1 cellular context compared by ENCODE assay signal in the genomic region with DNA sequence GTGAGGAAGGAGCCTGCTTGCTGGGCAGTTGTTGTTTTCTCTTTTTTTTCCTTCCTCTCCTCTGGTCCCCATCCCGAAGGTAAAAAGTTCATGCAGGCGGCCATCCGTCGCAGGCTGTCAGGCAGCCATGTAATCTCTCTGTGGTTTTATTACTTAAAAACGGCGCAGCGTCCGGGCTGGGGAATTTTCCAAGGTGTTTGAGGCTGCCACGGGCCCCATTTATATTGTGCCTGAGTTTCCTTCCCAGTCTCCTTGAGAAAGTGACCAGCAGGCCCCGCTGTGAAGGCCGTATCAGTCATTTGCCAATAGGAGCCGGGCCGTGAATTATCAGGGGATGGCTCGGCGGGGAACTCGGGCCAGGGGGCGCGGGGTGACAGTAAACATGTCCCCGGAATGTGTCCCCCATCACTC.
TF ChIP-seq lines count a peak whose summit lies in the region.

No MANE protein-coding gene starts in this region.

TF ChIP-seq in IMR-90, 13 proteins besides CTCF, POLR2A, EP300 and RAD21 (continued from another document):
- TF ChIP-seq, protein P1, sequence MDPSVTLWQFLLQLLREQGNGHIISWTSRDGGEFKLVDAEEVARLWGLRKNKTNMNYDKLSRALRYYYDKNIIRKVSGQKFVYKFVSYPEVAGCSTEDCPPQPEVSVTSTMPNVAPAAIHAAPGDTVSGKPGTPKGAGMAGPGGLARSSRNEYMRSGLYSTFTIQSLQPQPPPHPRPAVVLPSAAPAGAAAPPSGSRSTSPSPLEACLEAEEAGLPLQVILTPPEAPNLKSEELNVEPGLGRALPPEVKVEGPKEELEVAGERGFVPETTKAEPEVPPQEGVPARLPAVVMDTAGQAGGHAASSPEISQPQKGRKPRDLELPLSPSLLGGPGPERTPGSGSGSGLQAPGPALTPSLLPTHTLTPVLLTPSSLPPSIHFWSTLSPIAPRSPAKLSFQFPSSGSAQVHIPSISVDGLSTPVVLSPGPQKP (IDR thresholded peaks at IDR 0.05; ENCODE audit: borderline replicate concordance, low read depth, low read length), result no peak
